In the genomic region with DNA sequence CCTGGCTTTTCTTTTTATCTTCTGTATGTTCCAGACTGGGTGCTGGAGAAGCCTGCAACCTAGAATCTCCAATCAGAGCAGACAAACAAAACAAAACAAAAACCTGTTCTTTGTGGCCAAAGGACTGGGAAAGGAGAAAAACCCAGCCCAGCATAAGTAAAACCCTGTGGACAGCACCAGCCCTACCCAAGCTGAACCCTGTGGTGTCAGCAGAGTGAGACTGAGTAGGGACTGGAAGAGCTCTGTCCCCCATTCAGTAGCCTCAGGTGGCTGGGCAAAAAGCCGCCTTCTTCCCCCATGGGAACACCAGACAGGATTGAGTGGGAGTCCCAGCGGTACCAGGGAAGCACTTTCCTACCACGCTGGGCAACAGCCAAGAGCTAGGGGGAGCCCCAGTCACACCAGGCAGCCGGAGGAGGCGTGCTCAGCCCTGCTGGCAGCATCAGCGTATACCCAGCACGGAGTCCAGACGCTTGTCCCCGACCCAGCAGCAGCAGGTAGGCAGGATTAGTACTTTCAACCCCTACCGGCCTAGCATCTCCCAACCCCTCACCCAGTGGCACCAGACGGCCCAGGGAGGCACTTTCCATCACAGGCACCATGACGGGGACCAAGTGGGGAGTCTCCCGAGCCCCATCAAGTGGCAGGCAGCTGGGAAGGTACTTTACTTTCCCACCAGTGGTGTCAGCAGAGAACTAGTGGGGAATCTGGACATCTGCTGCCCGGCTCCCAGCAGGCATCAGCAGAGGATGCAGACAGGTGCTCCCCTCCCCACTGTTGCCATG, we compare ENCODE assay signal across 8 cellular contexts. TPM values are rescaled to one million over a fixed set of nuclear protein-coding genes. Genes with fewer than 3 reads are reported as not detected.
DNase-seq lines count a peak whose midpoint lies in the region; ATAC-seq and TF ChIP-seq lines count a peak whose summit lies in the region.

No MANE protein-coding gene starts in this region.

- H3K27me3 Mint-ChIP-seq in MCF 10A (ENCODE audit: insufficient read depth, unreplicated experiment): peaks cover 59% of the 10 kb centered on the region

- TF ChIP-seq CTCF in MCF 10A (IDR thresholded peaks at IDR 0.05; ENCODE audit: unreplicated experiment): peak; percentile 42

- POLR2A ChIA-PET in MCF 10A (lab: Yijun Ruan, JAX): interaction anchor here (0.6 to 1.3 kb wide), 6 partner anchors 9 to 1587 kb away, joined by 3 to 6 read pairs (median 3); a partner anchor contains a TSS

- H3K27ac Mint-ChIP-seq in MCF 10A (ENCODE audit: low read depth, unreplicated experiment): no peak overlapping the region

- intact Hi-C loops in MCF 10A (cut with micrococcal nuclease): loop anchor here (1.0 to 10.0 kb wide), 4 partner anchors 75 to 481 kb away; no protein-coding TSS in a partner anchor

- ATAC-seq in HG02943 (IDR thresholded peaks at IDR 0.05; ENCODE audit: low read depth, unreplicated experiment): peak; percentile 78

- H3K9me3 ChIP-seq in iPS-18c (ENCODE audit: control insufficient read depth, insufficient read depth, low read length): peaks cover 6% of the 10 kb centered on the region

- H3K9me3 Mint-ChIP-seq in MCF 10A (ENCODE audit: unreplicated experiment): no peaks in the 10 kb centered on the region

- H3K4me3 Mint-ChIP-seq in MCF 10A (ENCODE audit: unreplicated experiment): peak overlapping the region; percentile 70

- peak overlapping the region; percentile 52 for H3K4me3 ChIP-seq in iPS-18c (ENCODE audit: insufficient read depth, low read depth, low read length)
- peak overlapping the region; percentile 53 for H3K4me3 ChIP-seq in skeletal muscle cell (ENCODE audit: low read depth, low read length)

- no TSS peak for BruUV-seq in MCF 10A (replicated peaks; lab: Mats Ljungman, UMichigan)

- H3K36me3 Mint-ChIP-seq in MCF 10A (ENCODE audit: insufficient read depth, unreplicated experiment): no peaks in the 10 kb centered on the region

- DNase-seq in SKM-1 treated with dmso at 0.1 percent for 144 hours (lab: John Stamatoyannopoulos, UW; ENCODE audit: unreplicated experiment) (peak; percentile 46), SKM-1 (lab: John Stamatoyannopoulos, UW; ENCODE audit: unreplicated experiment) (no peak), NCI-H1930 (lab: John Stamatoyannopoulos, UW) (peak; percentile 69 to 78), T1000 (lab: John Stamatoyannopoulos, UW) (peak; percentile 31), MCF 10A (ENCODE audit: unreplicated experiment) (peak; percentile 81), skeletal muscle cell (ENCODE audit: low read depth) (peak; percentile 18)

- CTCF ChIA-PET in MCF 10A (lab: Yijun Ruan, JAX): interaction anchor here (0.5 to 2.4 kb wide), 32 partner anchors 9 to 780 kb away, joined by 3 to 25 read pairs (median 4); a partner anchor contains a TSS

- H3K4me1 Mint-ChIP-seq in MCF 10A (ENCODE audit: insufficient read depth, unreplicated experiment): no peaks in the 10 kb centered on the region

RNA-seq across cellular contexts. Expression of a gene that starts 8.6 kb away (rescaled TPM):
- total RNA-seq in MCF 10A (2022): 7.8 and 9.4 TPM in 2 replicates
